9 cellular contexts compared by ENCODE assay signal in genomic region chr2:38835015-38835601, GRCh38. TPM values are rescaled to one million over a fixed set of nuclear protein-coding genes. Genes with fewer than 3 reads are reported as not detected.
A peak's percentile ranks its signal among the peaks of the same experiment; 100 is the strongest.
DNase-seq lines count a peak whose midpoint lies in the region; ATAC-seq and TF ChIP-seq lines count a peak whose summit lies in the region.
"Had no signal": no experiment of that assay in that cellular context is flagged by ENCODE, and none has a peak within 500 bp of the region (broad histone marks: within the 10 kb centered on the region; RNA-seq: fewer than 3 reads in every experiment).

No MANE protein-coding gene starts in this region.

- H3K9ac ChIP-seq in adipocyte (ENCODE audit: low read length), result no peak overlapping the region

- no peak overlapping the region for H3K27ac ChIP-seq in lower lobe of right lung

- intact Hi-C loops in lower lobe of right lung (cut with DNase I), result no loop called here

- no peaks in the 10 kb centered on the region for H3K9me3 ChIP-seq in adipocyte (ENCODE audit: control insufficient read depth, low read length)
- no peaks in the 10 kb centered on the region for H3K9me3 ChIP-seq in lower lobe of right lung

- H3K4me3 ChIP-seq in adipocyte (ENCODE audit: low read length) (no peak overlapping the region), lower lobe of right lung (no peak overlapping the region)

- no peak for ATAC-seq in lower lobe of right lung
- ATAC-seq in GM21723 (IDR thresholded peaks at IDR 0.05; ENCODE audit: unreplicated experiment), result no peak
- ATAC-seq: activated T-cell treated with anti-CD3 and anti-CD28 coated beads, Interleukin-2, amount 50 U/mL, for 72 hours had no signal

- H3K36me3 ChIP-seq in adipocyte (ENCODE audit: control insufficient read depth, insufficient read depth, low read length, severe bottlenecking), result peaks cover 34% of the 10 kb centered on the region
- peaks cover 56% of the 10 kb centered on the region for H3K36me3 ChIP-seq in lower lobe of right lung

- peaks cover 3% of the 10 kb centered on the region for H3K4me1 ChIP-seq in adipocyte (ENCODE audit: control insufficient read depth, insufficient read depth, low read length)
- H3K4me1 ChIP-seq in lower lobe of right lung, result no peaks in the 10 kb centered on the region

- TF ChIP-seq CTCF in lower lobe of right lung (IDR thresholded peaks at IDR 0.05), result peak; percentile 31

- no peaks in the 10 kb centered on the region for H3K27me3 ChIP-seq in adipocyte (replicated peaks; ENCODE audit: control insufficient read depth, insufficient read depth, low read length)
- H3K27me3 ChIP-seq in lower lobe of right lung (ENCODE audit: low read depth), result no peaks in the 10 kb centered on the region

- DNase-seq in EH (ENCODE audit: low read depth) (peak; percentile 47), Kasumi-1 (lab: John Stamatoyannopoulos, UW) (peak; percentile 20 to 22), adipocyte (ENCODE audit: low read depth) (peak; percentile 46), lower lobe of right lung (no peak), midbrain (lab: John Stamatoyannopoulos, UW) (no peak), DMS79 (lab: John Stamatoyannopoulos, UW) (no peak)
- DNase-seq in stimulated activated CD4-positive, alpha-beta T cell treated with anti-CD3 and anti-CD28 coated beads, Interleukin-4, amount 100 ng/mL, for 24 hours, result no peak

RNA-seq across cellular contexts. Expression of gene DHX57, which starts 40.6 kb away (rescaled TPM):
- 15.5 TPM for total RNA-seq in lower lobe of right lung

RNA-seq across cellular contexts. Expression of gene MORN2, which starts 40.7 kb away (rescaled TPM):
- 18.4 TPM for total RNA-seq in lower lobe of right lung

RNA-seq across cellular contexts. Expression of gene ARHGEF33, which starts 54.6 kb away (rescaled TPM):
- total RNA-seq in lower lobe of right lung, result 1.5 TPM

RNA-seq across cellular contexts. Expression of gene GEMIN6, which starts 57.1 kb away (rescaled TPM):
- total RNA-seq in lower lobe of right lung, result 11.1 TPM

Comparison
In these comparisons a context has a peak if more than half of its experiments do, and no peak if none do; other contexts are left out.
1. DNase-seq: peak in EH (single experiment), Kasumi-1 (2 of 2) and adipocyte (single experiment); none in lower lobe of right lung (single experiment), stimulated activated CD4-positive, alpha-beta T cell treated with anti-CD3 and anti-CD28 coated beads, Interleukin-4, amount 100 ng/mL, for 24 hours (single experiment), midbrain (single experiment) and DMS79 (single experiment).